ENCODE assay signal across 8 cellular contexts in genomic region chr21:32562426-32562825, GRCh38. TPM values are rescaled to one million over a fixed set of nuclear protein-coding genes. Genes with fewer than 3 reads are reported as not detected.
DNase-seq lines count a peak whose midpoint lies in the region; ATAC-seq and TF ChIP-seq lines count a peak whose summit lies in the region.

No MANE protein-coding gene starts in this region.

- CTCF ChIA-PET in PC-9 (lab: Charles Lee), result no interaction called here

- 47 to 51% methylated on average over 5 of the region's 5 CpGs for WGBS in heart right ventricle, 2 donors

- TF ChIP-seq CTCF in WI38 (IDR thresholded peaks at IDR 0.05; ENCODE audit: low read depth, low read length), result peak; percentile 21; the same call in 1 of the 2 replicates
- peak; percentile 32 to 82 (median 58) for TF ChIP-seq CTCF in heart right ventricle (IDR thresholded peaks at IDR 0.05)
- no peak for TF ChIP-seq CTCF in PC-9 (conservative IDR thresholded peaks at IDR 0.05)

- H3F3A ChIP-seq in PC-9 (ENCODE audit: insufficient read depth, low read depth), result no peaks in the 10 kb centered on the region

- H3K27ac ChIP-seq in heart right ventricle (peak overlapping the region in 8 of 10 donors; percentile 10 to 67 (median 57)), PC-9 (no peak overlapping the region)

- ATAC-seq in heart right ventricle, result peak in 7 of 8 donors; percentile 47 to 92 (median 82)
- no peak for ATAC-seq in HG03039 (IDR thresholded peaks at IDR 0.05; ENCODE audit: unreplicated experiment)

- H3K27me3 ChIP-seq in heart right ventricle (no peaks in the 10 kb centered on the region), PC-9 (ENCODE audit: insufficient read depth, low read depth) (no peaks in the 10 kb centered on the region)

- H3K36me3 ChIP-seq in heart right ventricle, result no peaks in the 10 kb centered on the region
- H3K36me3 ChIP-seq in PC-9 (ENCODE audit: low read depth), result no peaks in the 10 kb centered on the region

- no peak overlapping the region for H3K4me2 ChIP-seq in PC-9

- H3K4me3 ChIP-seq in WI38 (ENCODE audit: low read depth, low read length) (no peak overlapping the region), heart right ventricle (no peak overlapping the region), skeletal muscle cell (ENCODE audit: low read depth, low read length) (no peak overlapping the region), PC-9 (no peak overlapping the region)

- intact Hi-C loops in heart right ventricle (cut with DNase I) (loop anchor here in 6 of 10 donors (2.0 to 5.0 kb wide), 5 partner anchors 35 to 160 kb away; partner anchors contain the start of genes CFAP298 (in 1 of the 6) and EVA1C (in 1 of the 6)), PC-9 (cut with micrococcal nuclease; ENCODE audit: unreplicated experiment) (no loop called here)

- BruUV-seq in PC-9 (replicated peaks; lab: Mats Ljungman, UMichigan), result no TSS peak

- no peaks in the 10 kb centered on the region for H3K79me2 ChIP-seq in PC-9 (ENCODE audit: low read depth)

- no peak overlapping the region for H2AFZ ChIP-seq in PC-9

- DNase-seq in H4 (ENCODE audit: low spot score) (peak; percentile 26), heart right ventricle (peak in 1 of 2 donors; percentile 64), skeletal muscle cell (ENCODE audit: low read depth) (peak; percentile 31), NCI-H748 (lab: John Stamatoyannopoulos, UW; ENCODE audit: unreplicated experiment) (no peak), NCI-H524 (lab: John Stamatoyannopoulos, UW) (no peak), PC-9 (no peak)

- peaks cover 0 to 15% (median 6%) of the 10 kb centered on the region in 9 donors for H3K4me1 ChIP-seq in heart right ventricle
- no peaks in the 10 kb centered on the region for H3K4me1 ChIP-seq in PC-9 (replicated peaks; ENCODE audit: insufficient read depth)

- H3K9me3 ChIP-seq in heart right ventricle (peaks cover 0 to 16% (median 0%) of the 10 kb centered on the region in 11 donors), PC-9 (ENCODE audit: insufficient read depth, low read depth) (no peaks in the 10 kb centered on the region)

- H3K9me2 ChIP-seq in PC-9 (ENCODE audit: insufficient read depth), result no peaks in the 10 kb centered on the region

- no peaks in the 10 kb centered on the region for H4K20me1 ChIP-seq in PC-9 (ENCODE audit: insufficient read depth)

- POLR2A ChIA-PET in PC-9 (lab: Charles Lee; ENCODE audit: unreplicated experiment), result no interaction called here

RNA-seq across cellular contexts. Expression of gene TCP10L, which starts 22.9 kb away (rescaled TPM):
- not detected in 2 replicates for total RNA-seq in H4 (2014; rRNA removed; shearing (Covaris generic))
- total RNA-seq in heart right ventricle (1 to 10 TPM; 1.4 to 3.8 (median 2.0) TPM), PC-9 (2021) (0.68 TPM in 1 of 2 replicates, not detected in the other)
- 1 to 10 TPM; 2.4 to 2.5 TPM for polyA plus RNA-seq in heart right ventricle

RNA-seq across cellular contexts. Expression of gene CFAP298, which starts 49.8 kb away (rescaled TPM):
- total RNA-seq in H4 (2014; rRNA removed; shearing (Covaris generic)), result 52.7 and 68.3 TPM in 2 replicates
- 10 to 100 TPM; 15.8 to 23.7 (median 21.6) TPM for total RNA-seq in heart right ventricle
- 10 to 100 TPM; 30.6 to 40.6 TPM for polyA plus RNA-seq in heart right ventricle
- 31.2 and 35.5 TPM in 2 replicates for total RNA-seq in PC-9 (2021)

Comparison
In these comparisons a context has a peak if more than half of its experiments do, and no peak if none do; other contexts are left out.
1. DNase-seq: peak in H4 (single experiment) and skeletal muscle cell (single experiment); none in NCI-H748 (single experiment), NCI-H524 (0 of 2) and PC-9 (0 of 2).